Comparison of ENCODE assay signal across 1 cellular context in genomic region chr11:104549019-104549418, GRCh38.
TF ChIP-seq lines count a peak whose summit lies in the region.

No MANE protein-coding gene starts in this region.

TF ChIP-seq in SK-N-SH, 30 proteins besides CTCF, POLR2A, EP300 and RAD21 (continued from another document):
- no peak for TF ChIP-seq IRF3 (IDR thresholded peaks at IDR 0.05; ENCODE audit: low read depth, low read length)
- no peak for TF ChIP-seq TAF1 (IDR thresholded peaks at IDR 0.05; ENCODE audit: borderline replicate concordance, low read depth, low read length)
- no peak for TF ChIP-seq TCF12 (IDR thresholded peaks at IDR 0.05)
- TF ChIP-seq USF2 (IDR thresholded peaks at IDR 0.05; ENCODE audit: borderline replicate concordance, low read depth, low read length), result no peak
- no peak for TF ChIP-seq FOSL2 (IDR thresholded peaks at IDR 0.05; ENCODE audit: borderline replicate concordance, low read depth)
- TF ChIP-seq PBX3 (IDR thresholded peaks at IDR 0.05), result no peak
- TF ChIP-seq SIN3A (IDR thresholded peaks at IDR 0.05; ENCODE audit: borderline replicate concordance, low read depth, low read length), result no peak
